In the genomic region with DNA sequence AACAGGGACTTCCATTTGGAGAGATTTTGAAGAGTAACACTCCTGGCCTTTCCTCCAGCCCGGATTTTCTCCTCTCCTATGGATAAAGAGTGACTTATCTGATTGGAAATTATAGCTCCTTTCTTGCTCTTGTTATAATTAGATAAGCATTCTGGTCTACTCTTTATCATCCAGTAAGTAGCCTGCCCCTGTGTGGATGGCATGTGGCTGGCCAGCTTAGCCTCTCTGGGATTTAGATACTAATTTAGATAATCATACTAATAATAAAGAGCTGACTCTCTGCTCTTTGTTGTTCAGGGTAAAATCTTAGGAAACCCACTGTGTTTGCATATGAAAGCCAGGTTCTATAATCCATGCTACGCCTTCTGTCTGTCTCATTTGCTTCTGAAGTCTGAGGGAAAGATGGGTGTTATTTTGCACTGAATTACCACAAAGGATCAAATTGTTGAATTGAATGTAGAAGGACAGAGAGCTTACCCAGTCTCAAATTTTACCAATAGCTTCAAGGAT, we compare ENCODE assay signal across 12 cellular contexts.
"Had no signal": no experiment of that assay in that cellular context is flagged by ENCODE, and none has a peak within 500 bp of the region (broad histone marks: within the 10 kb centered on the region; RNA-seq: fewer than 3 reads in every experiment).

No MANE protein-coding gene starts in this region.

- H3K79me2 ChIP-seq: parathyroid adenoma had no signal

- H3K4me3 ChIP-seq: gastrocnemius medialis, heart right ventricle, left ventricle myocardium inferior, skin epidermis had no signal

- H3K4me3 Mint-ChIP-seq: activated CD4-positive, alpha-beta memory T cell treated with anti-CD3 and anti-CD28 coated beads for 36 hours; activated naive CD8-positive, alpha-beta T cell treated with anti-CD3 and anti-CD28 coated beads, Interleukin-2, amount 10 ng/mL, durations not matched to agents 7 days and 5 days; memory B cell had no signal

- H3K27me3 Mint-ChIP-seq: activated CD4-positive, alpha-beta memory T cell treated with anti-CD3 and anti-CD28 coated beads for 36 hours; activated naive CD8-positive, alpha-beta T cell treated with anti-CD3 and anti-CD28 coated beads, Interleukin-2, amount 10 ng/mL, durations not matched to agents 7 days and 5 days; memory B cell had no signal

- H3K36me3 Mint-ChIP-seq: activated CD4-positive, alpha-beta memory T cell treated with anti-CD3 and anti-CD28 coated beads for 36 hours; activated naive CD8-positive, alpha-beta T cell treated with anti-CD3 and anti-CD28 coated beads, Interleukin-2, amount 10 ng/mL, durations not matched to agents 7 days and 5 days; memory B cell had no signal

- H3K27me3 ChIP-seq: gastrocnemius medialis, heart right ventricle had no signal

- H2AFZ ChIP-seq: parathyroid adenoma had no signal

- H3K27ac ChIP-seq: gastrocnemius medialis, heart right ventricle, left ventricle myocardium inferior, parathyroid adenoma, skin epidermis had no signal

- H3K9me3 ChIP-seq: gastrocnemius medialis had no signal

- ATAC-seq: gastrocnemius medialis, heart right ventricle had no signal

- H3K9ac ChIP-seq: parathyroid adenoma had no signal

- H3K9me3 Mint-ChIP-seq: activated naive CD8-positive, alpha-beta T cell treated with anti-CD3 and anti-CD28 coated beads, Interleukin-2, amount 10 ng/mL, durations not matched to agents 7 days and 5 days had no signal

- H3K36me3 ChIP-seq: gastrocnemius medialis, heart right ventricle, left ventricle myocardium inferior had no signal

- H3K4me1 Mint-ChIP-seq: activated naive CD8-positive, alpha-beta T cell treated with anti-CD3 and anti-CD28 coated beads, Interleukin-2, amount 10 ng/mL, durations not matched to agents 7 days and 5 days; memory B cell had no signal

- DNase-seq: activated CD4-positive, alpha-beta memory T cell treated with anti-CD3 and anti-CD28 coated beads for 36 hours; activated CD4-positive, alpha-beta T cell treated with anti-CD3 and anti-CD28 coated beads for 1 hour; activated CD8-positive, alpha-beta memory T cell treated with anti-CD3 and anti-CD28 coated beads, Interleukin-2, amount 50 U/mL, for 48 hours; activated naive CD8-positive, alpha-beta T cell treated with anti-CD3 and anti-CD28 coated beads, Interleukin-2, amount 10 ng/mL, durations not matched to agents 7 days and 5 days; aorta; gastrocnemius medialis; heart right ventricle; left ventricle myocardium inferior; retina had no signal

- H3K27ac Mint-ChIP-seq: activated CD4-positive, alpha-beta memory T cell treated with anti-CD3 and anti-CD28 coated beads for 36 hours; activated naive CD8-positive, alpha-beta T cell treated with anti-CD3 and anti-CD28 coated beads, Interleukin-2, amount 10 ng/mL, durations not matched to agents 7 days and 5 days; memory B cell had no signal

- H3K4me1 ChIP-seq: gastrocnemius medialis, heart right ventricle, left ventricle myocardium inferior, parathyroid adenoma had no signal
